ENCODE assay signal across 1 cellular context in genomic region chr12:6469092-6469491, GRCh38.
TF ChIP-seq lines count a peak whose summit lies in the region.

No MANE protein-coding gene starts in this region.

TF ChIP-seq in endothelial cell of umbilical vein, 7 proteins besides CTCF, POLR2A, EP300 and RAD21:
- TF ChIP-seq MAX (IDR thresholded peaks at IDR 0.05; ENCODE audit: insufficient read depth, insufficient read length) (no peak), GATA2 (IDR thresholded peaks at IDR 0.05; ENCODE audit: insufficient read depth, insufficient read length, low read depth, low read length) (no peak), JUN (IDR thresholded peaks at IDR 0.05; ENCODE audit: borderline replicate concordance, insufficient read depth, insufficient read length, low read depth) (no peak), POLR2AphosphoS5 (IDR thresholded peaks at IDR 0.05; ENCODE audit: insufficient read depth, low read depth, low read length) (no peak), MYC (IDR thresholded peaks at IDR 0.05; ENCODE audit: low read depth, low read length) (no peak), EZH2 (IDR thresholded peaks at IDR 0.05; ENCODE audit: borderline replicate concordance, low read depth, low read length, severe bottlenecking) (no peak), FOS (IDR thresholded peaks at IDR 0.05; ENCODE audit: borderline replicate concordance, insufficient read depth, low read length) (no peak)
